In genomic region chr11:46465683-46466082, GRCh38 we compare ENCODE assay signal across 22 cellular contexts.
"Had no signal": no experiment of that assay in that cellular context is flagged by ENCODE, and none has a peak within 500 bp of the region (broad histone marks: within the 10 kb centered on the region; RNA-seq: fewer than 3 reads in every experiment).

No MANE protein-coding gene starts in this region.

- H3K4me2 ChIP-seq: hepatocyte had no signal

- H2AFZ ChIP-seq: hepatocyte had no signal

- H3K27me3 Mint-ChIP-seq: activated naive CD8-positive, alpha-beta T cell treated with anti-CD3 and anti-CD28 coated beads, Interleukin-2, amount 10 ng/mL, durations not matched to agents 7 days and 5 days had no signal

- H3K27ac Mint-ChIP-seq: activated naive CD4-positive, alpha-beta T cell treated with anti-CD3 and anti-CD28 coated beads for 36 hours; activated naive CD8-positive, alpha-beta T cell treated with anti-CD3 and anti-CD28 coated beads, Interleukin-2, amount 10 ng/mL, durations not matched to agents 7 days and 5 days had no signal

- H3K27ac ChIP-seq: foreskin keratinocyte, hepatocyte, testis, uterus had no signal

- H3K4me3 Mint-ChIP-seq: activated naive CD4-positive, alpha-beta T cell treated with anti-CD3 and anti-CD28 coated beads for 36 hours; activated naive CD8-positive, alpha-beta T cell treated with anti-CD3 and anti-CD28 coated beads, Interleukin-2, amount 10 ng/mL, durations not matched to agents 7 days and 5 days; nephron progenitor cell; WTC11 had no signal

- H3K36me3 ChIP-seq: uterus had no signal

- DNase-seq: activated CD8-positive, alpha-beta memory T cell treated with anti-CD3 and anti-CD28 coated beads, Interleukin-2, amount 50 U/mL, for 48 hours; activated effector memory CD4-positive, alpha-beta T cell treated with Interleukin-2 at 50 U/mL for 16 hours; activated naive CD4-positive, alpha-beta T cell treated with anti-CD3 and anti-CD28 coated beads for 36 hours; activated naive CD8-positive, alpha-beta T cell treated with anti-CD3 and anti-CD28 coated beads, Interleukin-2, amount 10 ng/mL, durations not matched to agents 7 days and 5 days; activated T-cell treated with anti-CD3 and anti-CD28 coated beads, Interleukin-2, amount 50 U/mL, for 48 hours; amygdala; cortex of kidney; foreskin keratinocyte; glutamatergic neuron; left ventricle myocardium superior; nephron progenitor cell; nucleus accumbens; stimulated activated CD4-positive, alpha-beta T cell treated with anti-CD3 and anti-CD28 coated beads, Interleukin-4, amount 100 ng/mL, for 1 hour; stimulated activated naive CD4-positive, alpha-beta T cell; T-helper 1 cell; T-helper 9 cell; testis; trophoblast cell; uterus had no signal

- H3K4me1 Mint-ChIP-seq: nephron progenitor cell had no signal

- H3K4me1 ChIP-seq: foreskin keratinocyte had no signal

- ATAC-seq: foreskin keratinocyte, left ventricle myocardium superior, sciatic nerve had no signal

- H3K9me3 Mint-ChIP-seq: activated naive CD4-positive, alpha-beta T cell treated with anti-CD3 and anti-CD28 coated beads for 36 hours; activated naive CD8-positive, alpha-beta T cell treated with anti-CD3 and anti-CD28 coated beads, Interleukin-2, amount 10 ng/mL, durations not matched to agents 7 days and 5 days; nephron progenitor cell; WTC11 had no signal

- H3K4me3 ChIP-seq: hepatocyte, testis, uterus had no signal

- H3K27me3 ChIP-seq: foreskin keratinocyte, hepatocyte, testis, uterus had no signal
